Comparison of ENCODE assay signal across 1 cellular context in the genomic region with DNA sequence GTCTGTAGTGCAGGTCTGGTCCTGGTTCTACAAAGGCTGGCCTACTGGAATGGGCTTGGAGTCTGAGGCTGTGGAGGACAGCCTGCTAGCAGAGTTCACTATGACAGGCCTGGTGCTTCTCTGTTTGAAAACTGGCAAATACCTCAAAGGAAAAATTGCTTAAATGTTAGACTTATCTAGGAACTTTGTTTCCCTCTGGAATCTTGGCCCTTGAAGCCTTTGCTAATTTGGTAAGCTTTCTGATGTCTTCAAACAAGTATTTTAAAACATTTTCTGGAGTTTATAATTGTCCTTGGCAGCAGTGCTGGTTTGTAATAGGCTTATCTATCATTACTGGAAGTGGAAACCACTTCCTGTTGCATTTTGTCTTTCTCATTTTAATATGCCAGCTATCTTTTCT.
TF ChIP-seq lines count a peak whose summit lies in the region.

No MANE protein-coding gene starts in this region.

TF ChIP-seq in endothelial cell of umbilical vein, 7 proteins besides CTCF, POLR2A, EP300 and RAD21:
- TF ChIP-seq EZH2 (IDR thresholded peaks at IDR 0.05; ENCODE audit: borderline replicate concordance, low read depth, low read length, severe bottlenecking) (no peak), POLR2AphosphoS5 (IDR thresholded peaks at IDR 0.05; ENCODE audit: insufficient read depth, low read depth, low read length) (no peak), MAX (IDR thresholded peaks at IDR 0.05; ENCODE audit: insufficient read depth, insufficient read length) (no peak), FOS (IDR thresholded peaks at IDR 0.05; ENCODE audit: borderline replicate concordance, insufficient read depth, low read length) (no peak), JUN (IDR thresholded peaks at IDR 0.05; ENCODE audit: borderline replicate concordance, insufficient read depth, insufficient read length, low read depth) (no peak), MYC (IDR thresholded peaks at IDR 0.05; ENCODE audit: low read depth, low read length) (no peak), GATA2 (IDR thresholded peaks at IDR 0.05; ENCODE audit: insufficient read depth, insufficient read length, low read depth, low read length) (no peak)
